Comparison of ENCODE assay signal across 13 cellular contexts in genomic region chr11:67435031-67435726, GRCh38. TPM values are rescaled to one million over a fixed set of nuclear protein-coding genes. Genes with fewer than 3 reads are reported as not detected.
DNase-seq lines count a peak whose midpoint lies in the region; ATAC-seq and TF ChIP-seq lines count a peak whose summit lies in the region.
"Had no signal": no experiment of that assay in that cellular context is flagged by ENCODE, and none has a peak within 500 bp of the region (broad histone marks: within the 10 kb centered on the region; RNA-seq: fewer than 3 reads in every experiment).

No MANE protein-coding gene starts in this region.

- peaks cover 12% of the 10 kb centered on the region for H4K20me1 ChIP-seq in OCI-LY7 (ENCODE audit: insufficient read depth, low read length)

- H3K9me3 ChIP-seq in OCI-LY7 (ENCODE audit: low read length) (no peaks in the 10 kb centered on the region), gastroesophageal sphincter (no peaks in the 10 kb centered on the region)
- H3K9me3 ChIP-seq: left ventricle myocardium inferior had no signal

- H3K4me3 ChIP-seq in OCI-LY7 (ENCODE audit: low read depth, low read length, poor library complexity, severe bottlenecking) (peak overlapping the region; percentile 81), gastroesophageal sphincter (no peak overlapping the region)
- H3K4me3 ChIP-seq: left ventricle myocardium inferior had no signal

- H3K4me1 Mint-ChIP-seq in activated naive CD4-positive, alpha-beta T cell treated with anti-CD3 and anti-CD28 coated beads, Interleukin-2, amount 10 ng/mL, durations not matched to agents 7 days and 5 days, result peaks cover 58% of the 10 kb centered on the region
- peaks cover 62% of the 10 kb centered on the region for H3K4me1 Mint-ChIP-seq in central memory CD8-positive, alpha-beta T cell

- no peaks in the 10 kb centered on the region for H3K9me2 ChIP-seq in OCI-LY7 (ENCODE audit: insufficient read depth, low read length)

- POLR2A ChIA-PET in OCI-LY7 (lab: Charles Lee), result interaction anchor here (3.3 kb wide), 1 partner anchor 32 kb away, joined by 38 read pairs; the partner anchor contains the start of genes PPP1CA and TBC1D10C
- POLR2A ChIA-PET in GM10248 (lab: Yijun Ruan, JAX), result interaction anchor here (1.3 kb wide), 1 partner anchor 14 kb away, joined by 3 read pairs; no protein-coding TSS in a partner anchor

- no TSS peak for BruUV-seq in OCI-LY7 (replicated peaks; lab: Mats Ljungman, UMichigan)

- H3K27ac Mint-ChIP-seq in activated naive CD4-positive, alpha-beta T cell treated with anti-CD3 and anti-CD28 coated beads, Interleukin-2, amount 10 ng/mL, durations not matched to agents 7 days and 5 days, result peak overlapping the region; percentile 84
- peak overlapping the region; percentile 97 for H3K27ac Mint-ChIP-seq in central memory CD8-positive, alpha-beta T cell (ENCODE audit: low read depth)

- H3K79me2 ChIP-seq in OCI-LY7 (ENCODE audit: insufficient read depth, low read depth, low read length), result peaks cover 29% of the 10 kb centered on the region

- peak overlapping the region; percentile 97 for H3K4me2 ChIP-seq in OCI-LY7 (ENCODE audit: low read length)

- TF ChIP-seq EP300 in gastroesophageal sphincter (IDR thresholded peaks at IDR 0.05), result no peak

- H3K4me1 ChIP-seq in OCI-LY7 (ENCODE audit: insufficient read depth, low read length, poor library complexity, severe bottlenecking), result peaks cover 62% of the 10 kb centered on the region
- H3K4me1 ChIP-seq in gastroesophageal sphincter, result peaks cover 0 to 60% (median 5%) of the 10 kb centered on the region in 3 donors

- no peak for ATAC-seq in central memory CD8-positive, alpha-beta T cell (replicated peaks; ENCODE audit: extremely low read depth, poor library complexity, severe bottlenecking)
- ATAC-seq in stimulated activated naive CD8-positive, alpha-beta T cell treated with anti-CD3 and anti-CD28 coated beads, Interleukin-15, Interleukin-2, amounts not matched to agents 100 U/mL and 50 U/mL, for 24 hours, result peak; percentile 6
- no peak for ATAC-seq in gastroesophageal sphincter
- ATAC-seq: Right ventricle myocardium inferior had no signal

- TF ChIP-seq POLR2A in gastroesophageal sphincter (IDR thresholded peaks at IDR 0.05), result no peak

- H3K27me3 ChIP-seq in gastroesophageal sphincter, result no peaks in the 10 kb centered on the region

- WGBS in gastroesophageal sphincter (ENCODE audit: low coverage in 1 of 2), 2 donors, result 90% methylated on average over 4 of the region's 26 CpGs; no CpG with 5 or more reads in 1 of the 2 donors

- TF ChIP-seq CTCF in OCI-LY7 (conservative IDR thresholded peaks at IDR 0.05; ENCODE audit: low read length), result no peak
- TF ChIP-seq CTCF in gastroesophageal sphincter (IDR thresholded peaks at IDR 0.05), result no peak
- no peak for TF ChIP-seq CTCF in GM10248 (IDR thresholded peaks at IDR 0.05; ENCODE audit: control extremely low read depth, extremely low read depth, low read depth, missing control alignments)

- no peak overlapping the region for H2AFZ ChIP-seq in OCI-LY7 (ENCODE audit: low read length)

- CTCF ChIA-PET in activated naive CD4-positive, alpha-beta T cell treated with anti-CD3 and anti-CD28 coated beads, Interleukin-2, amount 10 ng/mL, durations not matched to agents 7 days and 5 days (lab: Charles Lee), result no interaction called here
- CTCF ChIA-PET in OCI-LY7 (lab: Charles Lee; ENCODE audit: unreplicated experiment) (no interaction called here), GM10248 (lab: Yijun Ruan, JAX) (interaction anchor here (1.2 to 1.8 kb wide), 2 partner anchors 34 to 84 kb away, joined by 3 to 6 read pairs; partner anchors contain the start of gene PPP1CA)

- intact Hi-C loops in OCI-LY7 (cut with micrococcal nuclease; ENCODE audit: unreplicated experiment), result no loop called here

- H3K36me3 ChIP-seq in OCI-LY7 (ENCODE audit: insufficient read depth, low read length) (peaks cover 71% of the 10 kb centered on the region), gastroesophageal sphincter (peaks cover 0 to 93% of the 10 kb centered on the region in 2 donors)

- DNase-seq in activated naive CD4-positive, alpha-beta T cell treated with anti-CD3 and anti-CD28 coated beads, Interleukin-2, amount 10 ng/mL, durations not matched to agents 7 days and 5 days, result no peak
- DNase-seq in activated naive CD4-positive, alpha-beta T cell (lab: John Stamatoyannopoulos, UW), result no peak
- DNase-seq in OCI-LY7 (ENCODE audit: low spot score) (no peak), iPS-NIHi11 (ENCODE audit: low spot score) (no peak), GM10248 (ENCODE audit: extremely low spot score) (no peak)
- DNase-seq in central memory CD8-positive, alpha-beta T cell (ENCODE audit: low spot score in 2 of 2), result no peak
- peak; percentile 73 for DNase-seq in stimulated activated naive CD8-positive, alpha-beta T cell treated with anti-CD3 and anti-CD28 coated beads, Interleukin-15, Interleukin-2, amounts not matched to agents 100 U/mL and 50 U/mL, for 24 hours
- DNase-seq: central memory CD4-positive, alpha-beta T cell; foreskin melanocyte; left ventricle myocardium inferior; retina had no signal

- H3K36me3 Mint-ChIP-seq in activated naive CD4-positive, alpha-beta T cell treated with anti-CD3 and anti-CD28 coated beads, Interleukin-2, amount 10 ng/mL, durations not matched to agents 7 days and 5 days, result peaks cover 52% of the 10 kb centered on the region
- H3K36me3 Mint-ChIP-seq in central memory CD8-positive, alpha-beta T cell (ENCODE audit: insufficient read depth), result peaks cover 59% of the 10 kb centered on the region

- peaks cover 4% of the 10 kb centered on the region for H3K27me3 Mint-ChIP-seq in activated naive CD4-positive, alpha-beta T cell treated with anti-CD3 and anti-CD28 coated beads, Interleukin-2, amount 10 ng/mL, durations not matched to agents 7 days and 5 days
- H3K27me3 Mint-ChIP-seq in central memory CD8-positive, alpha-beta T cell, result no peaks in the 10 kb centered on the region

- H3K27ac ChIP-seq in OCI-LY7 (ENCODE audit: low read depth, low read length, poor library complexity, severe bottlenecking), result peak overlapping the region; percentile 94
- H3K27ac ChIP-seq in gastroesophageal sphincter, result peak overlapping the region in 2 of 4 donors; percentile 45 to 65

- no peaks in the 10 kb centered on the region for H3K9me3 Mint-ChIP-seq in activated naive CD4-positive, alpha-beta T cell treated with anti-CD3 and anti-CD28 coated beads, Interleukin-2, amount 10 ng/mL, durations not matched to agents 7 days and 5 days
- H3K9me3 Mint-ChIP-seq in central memory CD8-positive, alpha-beta T cell, result no peaks in the 10 kb centered on the region

- peak overlapping the region; percentile 100 for H3K4me3 Mint-ChIP-seq in activated naive CD4-positive, alpha-beta T cell treated with anti-CD3 and anti-CD28 coated beads, Interleukin-2, amount 10 ng/mL, durations not matched to agents 7 days and 5 days
- peak overlapping the region; percentile 96 for H3K4me3 Mint-ChIP-seq in central memory CD8-positive, alpha-beta T cell

RNA-seq across cellular contexts. Expression of gene PTPRCAP, which starts 2.3 kb away (rescaled TPM):
- total RNA-seq in OCI-LY7 (2014; rRNA removed; shearing (Covaris generic)), result 175 and 212 TPM in 2 replicates
- total RNA-seq in OCI-LY7 (2022), result 101 and 129 TPM in 2 replicates
- total RNA-seq in gastroesophageal sphincter, result 1 to 10 TPM; 3.5 to 6.4 (median 4.2) TPM

RNA-seq across cellular contexts. Expression of gene RPS6KB2, which starts 6.9 kb away (rescaled TPM):
- total RNA-seq in OCI-LY7 (2014; rRNA removed; shearing (Covaris generic)), result 51.1 and 69.4 TPM in 2 replicates
- total RNA-seq in OCI-LY7 (2022) (48.3 and 54.9 TPM in 2 replicates), gastroesophageal sphincter (10 to 100 TPM; 35.8 to 49.7 (median 45.6) TPM)

RNA-seq across cellular contexts. Expression of gene CORO1B, which starts 8.1 kb away (rescaled TPM):
- 48.0 and 55.3 TPM in 2 replicates for total RNA-seq in OCI-LY7 (2014; rRNA removed; shearing (Covaris generic))
- total RNA-seq in OCI-LY7 (2022), result 85.3 and 87.4 TPM in 2 replicates
- 10 to 100 TPM; 48.3 to 82.4 (median 67.6) TPM for total RNA-seq in gastroesophageal sphincter

RNA-seq across cellular contexts. Expression of gene GPR152, which starts 17.4 kb away (rescaled TPM):
- total RNA-seq in OCI-LY7 (2014; rRNA removed; shearing (Covaris generic)), result not detected in 2 replicates
- not detected in 2 replicates for total RNA-seq in OCI-LY7 (2022)
- not detected for total RNA-seq in gastroesophageal sphincter
- total RNA-seq: left ventricle myocardium inferior, Right ventricle myocardium inferior had no signal

RNA-seq across cellular contexts. Expression of gene CARNS1, which starts 19.7 kb away (rescaled TPM):
- 0.06 and 0.15 TPM in 2 replicates for total RNA-seq in OCI-LY7 (2014; rRNA removed; shearing (Covaris generic))
- total RNA-seq in OCI-LY7 (2022), result 0.21 and 0.41 TPM in 2 replicates
- total RNA-seq in gastroesophageal sphincter, result 1 to 10 TPM in 3 of 4 donors, under 1 TPM in 1; 0.73 to 3.3 (median 1.6) TPM

Comparison
In these comparisons a context has a peak if more than half of its experiments do, and no peak if none do; other contexts are left out.
1. RNA of gene PTPRCAP, which starts 2.3 kb away (total RNA-seq): 101 to 212 TPM in OCI-LY7; 3.5 to 6.4 TPM in gastroesophageal sphincter; every median in the first group is over 10 times any median in the second.